8 cellular contexts compared by ENCODE assay signal in genomic region chr18:2961828-2962227, GRCh38. TPM values are rescaled to one million over a fixed set of nuclear protein-coding genes. Genes with fewer than 3 reads are reported as not detected.
A peak's percentile ranks its signal among the peaks of the same experiment; 100 is the strongest.
DNase-seq lines count a peak whose midpoint lies in the region; ATAC-seq and TF ChIP-seq lines count a peak whose summit lies in the region.

No MANE protein-coding gene starts in this region.

- H3K4me1 ChIP-seq in hepatocyte (ENCODE audit: insufficient read depth): peaks cover 28% of the 10 kb centered on the region
- peaks cover 33 to 79% (median 44%) of the 10 kb centered on the region in 4 donors for H3K4me1 ChIP-seq in stomach

- H3K79me2 ChIP-seq in hepatocyte: peaks cover 86% of the 10 kb centered on the region

- DNase-seq in NCI-H2227 (lab: John Stamatoyannopoulos, UW; ENCODE audit: unreplicated experiment) (peak; percentile 12), NCI-H2227 treated with DMSO at 0.1 percent for 48 hours (lab: John Stamatoyannopoulos, UW) (no peak), hepatocyte (ENCODE audit: low spot score) (no peak), stomach (no peak), hepatic stellate cell (ENCODE audit: low spot score) (no peak), NCI-H2196 (lab: John Stamatoyannopoulos, UW; ENCODE audit: unreplicated experiment) (no peak)
- peak; percentile 54 for DNase-seq in activated CD4-positive, alpha-beta memory T cell treated with anti-CD3 and anti-CD28 coated beads for 36 hours

- H3K36me3 Mint-ChIP-seq in activated CD4-positive, alpha-beta memory T cell treated with anti-CD3 and anti-CD28 coated beads for 36 hours: peaks cover 52% of the 10 kb centered on the region

- H4K20me1 ChIP-seq in hepatocyte (ENCODE audit: insufficient read depth, poor library complexity, severe bottlenecking): peaks cover 13% of the 10 kb centered on the region

- H3K4me2 ChIP-seq in hepatocyte: no peak overlapping the region

- CTCF ChIA-PET in activated CD4-positive, alpha-beta memory T cell treated with anti-CD3 and anti-CD28 coated beads for 36 hours (lab: Charles Lee): interaction anchor here (0.9 to 8.0 kb wide), 12 partner anchors 9 to 291 kb away, joined by 3 to 70 read pairs (median 6); no protein-coding TSS in a partner anchor

- intact Hi-C loops in activated CD4-positive, alpha-beta memory T cell treated with anti-CD3 and anti-CD28 coated beads for 36 hours (cut with micrococcal nuclease): loop anchor here (2.0 to 5.0 kb wide), 7 partner anchors 29 to 643 kb away; partner anchors contain the start of genes LPIN2 and SMCHD1
- intact Hi-C loops in stomach (cut with DNase I; ENCODE audit: low total_unique reads): no loop called here

- H3K9me3 ChIP-seq in hepatocyte (ENCODE audit: low read depth): no peaks in the 10 kb centered on the region
- no peaks in the 10 kb centered on the region for H3K9me3 ChIP-seq in stomach

- H3K27me3 ChIP-seq in hepatocyte (no peaks in the 10 kb centered on the region), stomach (no peaks in the 10 kb centered on the region)

- no peak for TF ChIP-seq POLR2A in stomach (IDR thresholded peaks at IDR 0.05)

- H3K9me2 ChIP-seq in hepatocyte (replicated peaks; ENCODE audit: insufficient read depth): no peaks in the 10 kb centered on the region

- ATAC-seq in HG02571 (IDR thresholded peaks at IDR 0.05; ENCODE audit: unreplicated experiment): no peak

- H3K27ac Mint-ChIP-seq in activated CD4-positive, alpha-beta memory T cell treated with anti-CD3 and anti-CD28 coated beads for 36 hours: peak overlapping the region; percentile 100

- no peaks in the 10 kb centered on the region for H3K27me3 Mint-ChIP-seq in activated CD4-positive, alpha-beta memory T cell treated with anti-CD3 and anti-CD28 coated beads for 36 hours

- H2AFZ ChIP-seq in hepatocyte: no peak overlapping the region

- H3K4me3 Mint-ChIP-seq in activated CD4-positive, alpha-beta memory T cell treated with anti-CD3 and anti-CD28 coated beads for 36 hours: peak overlapping the region; percentile 73

- POLR2A ChIA-PET in activated CD4-positive, alpha-beta memory T cell treated with anti-CD3 and anti-CD28 coated beads for 36 hours (lab: Charles Lee): interaction anchor here (0.8 to 11.1 kb wide), 10 partner anchors 9 to 100 kb away, joined by 3 to 139 read pairs (median 6); no protein-coding TSS in a partner anchor

- TF ChIP-seq CTCF in hepatocyte (IDR thresholded peaks at IDR 0.05; ENCODE audit: poor library complexity) (no peak), stomach (IDR thresholded peaks at IDR 0.05) (no peak)

- TF ChIP-seq EP300 in stomach (IDR thresholded peaks at IDR 0.05): no peak

- no peaks in the 10 kb centered on the region for H3K9me3 Mint-ChIP-seq in activated CD4-positive, alpha-beta memory T cell treated with anti-CD3 and anti-CD28 coated beads for 36 hours

- H3K36me3 ChIP-seq in hepatocyte (replicated peaks; ENCODE audit: insufficient read depth, low read depth): no peaks in the 10 kb centered on the region
- peaks cover 0 to 7% (median 0%) of the 10 kb centered on the region in 4 donors for H3K36me3 ChIP-seq in stomach

- WGBS in hepatocyte (ENCODE audit: low lambda C conversion rate, missing lambda C conversion rate): 68% methylated on average over 5 of the region's 5 CpGs
- 47 to 58% (median 54%) methylated on average over 5 of the region's 5 CpGs for WGBS in stomach, 5 donors

- peaks cover 92% of the 10 kb centered on the region for H3K4me1 Mint-ChIP-seq in activated CD4-positive, alpha-beta memory T cell treated with anti-CD3 and anti-CD28 coated beads for 36 hours (ENCODE audit: low read depth)

- peak overlapping the region; percentile 31 for H3K27ac ChIP-seq in hepatocyte
- H3K27ac ChIP-seq in stomach: peak overlapping the region; percentile 1 to 84 (median 57)

- H3K4me3 ChIP-seq in hepatocyte (no peak overlapping the region), stomach (no peak overlapping the region)

RNA-seq across cellular contexts. Expression of gene LPIN2, which starts 51.1 kb away (rescaled TPM):
- 100 to 1,000 TPM; 102 to 107 TPM for total RNA-seq in activated CD4-positive, alpha-beta memory T cell treated with anti-CD3 and anti-CD28 coated beads for 36 hours
- total RNA-seq in hepatocyte (62.1 and 71.2 TPM in 2 replicates), stomach (10 to 100 TPM in 4 of 5 donors, 1 to 10 TPM in 1; 9.3 to 86.8 (median 13.4) TPM)
- polyA plus RNA-seq in hepatocyte (28.2 and 29.1 TPM in 2 replicates), stomach (10 to 100 TPM in 2 of 3 donors, 1 to 10 TPM in 1; 4.0 to 42.8 (median 12.5) TPM)

Comparison
In these comparisons a context has a peak if more than half of its experiments do, and no peak if none do; other contexts are left out.
1. DNase-seq: peak in NCI-H2227 (single experiment) and activated CD4-positive, alpha-beta memory T cell treated with anti-CD3 and anti-CD28 coated beads for 36 hours (single experiment); none in NCI-H2227 treated with DMSO at 0.1 percent for 48 hours (single experiment), hepatocyte (single experiment), stomach (single experiment), hepatic stellate cell (single experiment) and NCI-H2196 (single experiment).